In the genomic region with DNA sequence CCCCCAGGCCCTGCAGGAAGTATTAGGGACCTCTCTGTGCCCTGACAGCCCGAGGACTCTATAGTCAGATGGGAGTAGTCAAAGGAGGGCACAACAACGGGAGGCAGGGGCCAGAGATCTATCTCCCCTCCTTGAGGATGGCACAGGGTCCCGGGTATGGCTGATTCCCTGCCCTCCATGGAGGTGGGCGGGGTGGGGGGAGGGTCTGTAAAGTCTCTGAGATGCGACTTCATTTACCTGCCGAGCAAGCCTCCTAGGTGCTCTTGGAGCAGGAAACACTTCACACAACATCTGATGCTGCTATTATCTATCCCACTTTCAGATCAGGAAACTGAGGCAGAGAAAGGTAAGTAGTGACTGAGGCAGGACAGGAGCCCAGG, we compare ENCODE assay signal across 10 cellular contexts. TPM values are rescaled to one million over a fixed set of nuclear protein-coding genes. Genes with fewer than 3 reads are reported as not detected.
DNase-seq lines count a peak whose midpoint lies in the region; ATAC-seq and TF ChIP-seq lines count a peak whose summit lies in the region.
"Had no signal": no experiment of that assay in that cellular context is flagged by ENCODE, and none has a peak within 500 bp of the region (broad histone marks: within the 10 kb centered on the region; RNA-seq: fewer than 3 reads in every experiment).

No MANE protein-coding gene starts in this region.

- no peak for TF ChIP-seq CTCF in PC-3 (conservative IDR thresholded peaks at IDR 0.05; ENCODE audit: low read depth, low read length)
- TF ChIP-seq CTCF in colonic mucosa (IDR thresholded peaks at IDR 0.05), result no peak
- no peak for TF ChIP-seq CTCF in mesothelial cell of epicardium (IDR thresholded peaks at IDR 0.05; ENCODE audit: unreplicated experiment)

- H3K9me3 ChIP-seq in PC-3 (ENCODE audit: low read length) (no peaks in the 10 kb centered on the region), colonic mucosa (no peaks in the 10 kb centered on the region)

- CTCF ChIA-PET in PC-3 (lab: Charles Lee), result interaction anchor here (1.1 kb wide), 1 partner anchor 33 kb away, joined by 3 read pairs; no protein-coding TSS in a partner anchor

- BruUV-seq in PC-3 (replicated peaks; lab: Mats Ljungman, UMichigan), result TSS peak; percentile 72

- H3K27me3 ChIP-seq in PC-3 (ENCODE audit: low read length) (no peaks in the 10 kb centered on the region), colonic mucosa (no peaks in the 10 kb centered on the region)

- no peaks in the 10 kb centered on the region for H3K9me2 ChIP-seq in PC-3 (replicated peaks; ENCODE audit: low read length)

- H2AFZ ChIP-seq in PC-3 (ENCODE audit: low read length), result no peak overlapping the region

- peak overlapping the region; percentile 67 for H3K27ac Mint-ChIP-seq in mesothelial cell of epicardium

- intact Hi-C loops in PC-3 (cut with micrococcal nuclease), result no loop called here
- intact Hi-C loops in colonic mucosa (cut with DNase I), result no loop called here

- POLR2A ChIA-PET in PC-3 (lab: Charles Lee; ENCODE audit: unreplicated experiment), result interaction anchor here (0.6 kb wide), 1 partner anchor 13 kb away, joined by 11 read pairs; no protein-coding TSS in a partner anchor

- no peaks in the 10 kb centered on the region for H3K27me3 Mint-ChIP-seq in mesothelial cell of epicardium (ENCODE audit: low read depth)

- H3K9ac ChIP-seq in PC-3 (ENCODE audit: low read length), result peak overlapping the region; percentile 58; the same call in 1 of the 2 replicates
- H3K9ac ChIP-seq in colonic mucosa (ENCODE audit: low read depth in 2 of 2, low read length in 2 of 2), result peak overlapping the region; percentile 6 to 94

- no peaks in the 10 kb centered on the region for H3K9me3 Mint-ChIP-seq in mesothelial cell of epicardium

- H3K4me3 Mint-ChIP-seq in mesothelial cell of epicardium, result peak overlapping the region; percentile 65

- DNase-seq in PC-3 (no peak), colonic mucosa (no peak), mesothelial cell of epicardium (ENCODE audit: low spot score in 2 of 2, unreplicated experiment in 2 of 2) (no peak), COR-L47 (lab: John Stamatoyannopoulos, UW) (no peak), GOT3 (lab: John Stamatoyannopoulos, UW) (no peak), NCI-H226 (no peak)
- DNase-seq: activated gamma-delta T cell treated with Interleukin-2 at 50 U/mL for 16 hours, NCI-H1092 treated with DMSO at 0.1 percent for 48 hours had no signal

- peak overlapping the region; percentile 55; the same call in 1 of the 2 replicates for H3K4me3 ChIP-seq in PC-3 (ENCODE audit: low read length)
- peak overlapping the region; percentile 31 for H3K4me3 ChIP-seq in colonic mucosa

- no peaks in the 10 kb centered on the region for H3K36me3 Mint-ChIP-seq in mesothelial cell of epicardium

- H4K20me1 ChIP-seq in PC-3 (ENCODE audit: low read length), result peaks cover 11% of the 10 kb centered on the region

- peaks cover 40% of the 10 kb centered on the region for H3K79me2 ChIP-seq in PC-3 (ENCODE audit: low read length)

- H3K36me3 ChIP-seq in PC-3 (ENCODE audit: low read depth, low read length) (0 out of 2 replicates have a peak, but pooled peaks cover 4% of the 10 kb centered on the region), colonic mucosa (no peaks in the 10 kb centered on the region)

- peaks cover 5% of the 10 kb centered on the region for H3F3A ChIP-seq in PC-3 (ENCODE audit: low read length, unreplicated experiment)

- H3K4me2 ChIP-seq in PC-3 (ENCODE audit: low read length), result peak overlapping the region; percentile 71; the same call in 1 of the 2 replicates

- H3K4me1 Mint-ChIP-seq in mesothelial cell of epicardium, result peaks cover 41% of the 10 kb centered on the region

- H3K27ac ChIP-seq in PC-3 (ENCODE audit: low read length) (no peak overlapping the region), colonic mucosa (peak overlapping the region; percentile 94), temporal lobe (ENCODE audit: low read depth, low read length) (peak overlapping the region; percentile 93)

- H3K4me1 ChIP-seq in PC-3 (ENCODE audit: insufficient read depth, low read length), result peaks cover 35% of the 10 kb centered on the region
- H3K4me1 ChIP-seq in colonic mucosa, result peaks cover 21% of the 10 kb centered on the region

- ATAC-seq in PC-3 (no peak), HG02885 (IDR thresholded peaks at IDR 0.05; ENCODE audit: poor library complexity, unreplicated experiment) (no peak)

RNA-seq across cellular contexts. Expression of gene CDC42EP1, which starts 0.8 kb away (rescaled TPM):
- total RNA-seq in PC-3 (2014; rRNA removed) (43.9 and 47.4 TPM in 2 replicates), colonic mucosa (10 to 100 TPM; 66.1 to 97.0 TPM), mesothelial cell of epicardium (38.5 to 39.1 TPM (median 38.8 TPM) in 3 replicates), temporal lobe (3.4 TPM)

RNA-seq across cellular contexts. Expression of gene LGALS2, which starts 20.4 kb away (rescaled TPM):
- total RNA-seq in PC-3 (2014; rRNA removed) (not detected in 2 replicates), colonic mucosa (100 to 1,000 TPM; 118 to 160 TPM), mesothelial cell of epicardium (0.43 to 0.64 TPM (median 0.54 TPM) in 3 replicates), temporal lobe (not detected)

RNA-seq across cellular contexts. Expression of gene CARD10, which starts 40.3 kb away (rescaled TPM):
- 20.7 and 26.3 TPM in 2 replicates for total RNA-seq in PC-3 (2014; rRNA removed)
- total RNA-seq in colonic mucosa, result 10 to 100 TPM; 59.3 to 60.5 TPM
- total RNA-seq in mesothelial cell of epicardium, result 12.2 to 13.6 TPM (median 13.1 TPM) in 3 replicates
- 4.7 TPM for total RNA-seq in temporal lobe

RNA-seq across cellular contexts. Expression of gene GGA1, which starts 49.1 kb away (rescaled TPM):
- total RNA-seq in PC-3 (2014; rRNA removed) (49.1 and 55.7 TPM in 2 replicates), colonic mucosa (10 to 100 TPM; 45.7 to 90.2 TPM), mesothelial cell of epicardium (96.6 to 107 TPM (median 96.6 TPM) in 3 replicates), temporal lobe (27.5 TPM)

Comparison
In these comparisons a context has a peak if more than half of its experiments do, and no peak if none do; other contexts are left out.
1. RNA of gene LGALS2, which starts 20.4 kb away (total RNA-seq): 118 to 160 TPM in colonic mucosa; 0.43 to 0.64 TPM in mesothelial cell of epicardium, not detected in PC-3 and not detected in temporal lobe (single experiment); every median in the first group is over 10 times any median in the second.